Comparison of ENCODE assay signal across 10 cellular contexts in genomic region chr3:20060924-20061323, GRCh38. TPM values are rescaled to one million over a fixed set of nuclear protein-coding genes. Genes with fewer than 3 reads are reported as not detected.
DNase-seq lines count a peak whose midpoint lies in the region; ATAC-seq, FAIRE-seq and TF ChIP-seq lines count a peak whose summit lies in the region.
"Had no signal": no experiment of that assay in that cellular context is flagged by ENCODE, and none has a peak within 500 bp of the region (broad histone marks: within the 10 kb centered on the region; RNA-seq: fewer than 3 reads in every experiment).

No MANE protein-coding gene starts in this region.

- peak; percentile 92 for FAIRE-seq in GM18507 (lab: Jason Lieb, UNC)

- no TSS peak for BruUV-seq in PC-9 (replicated peaks; lab: Mats Ljungman, UMichigan)

- peak overlapping the region; percentile 9; the same call in 1 of the 2 replicates for H3K4me2 ChIP-seq in PC-9

- no peak overlapping the region for H3K27ac ChIP-seq in PC-9
- H3K27ac ChIP-seq in heart left ventricle = peak overlapping the region in 6 of 12 donors; percentile 12 to 90 (median 34)
- H3K27ac ChIP-seq in aorta (ENCODE audit: low read depth in 1 of 2, low read length in 2 of 2) = no peak overlapping the region

- peaks cover 4% of the 10 kb centered on the region; the same call in 1 of the 2 replicates for H3K9me2 ChIP-seq in PC-9 (ENCODE audit: insufficient read depth)

- intact Hi-C loops in PC-9 (cut with micrococcal nuclease; ENCODE audit: unreplicated experiment) = no loop called here
- intact Hi-C loops in heart left ventricle (cut with DNase I) = no loop called here
- intact Hi-C loops in aorta (cut with DNase I) = no loop called here

- H3K27me3 ChIP-seq in PC-9 (ENCODE audit: insufficient read depth, low read depth) = no peaks in the 10 kb centered on the region
- no peaks in the 10 kb centered on the region for H3K27me3 ChIP-seq in heart left ventricle
- H3K27me3 ChIP-seq in aorta (ENCODE audit: control insufficient read depth in 1 of 2, insufficient read depth in 2 of 2, low read length in 1 of 2) = no peaks in the 10 kb centered on the region

- no peak overlapping the region for H2AFZ ChIP-seq in PC-9

- TF ChIP-seq CTCF in PC-9 (conservative IDR thresholded peaks at IDR 0.05) (no peak), heart left ventricle (IDR thresholded peaks at IDR 0.05) (no peak)

- H3K4me1 ChIP-seq in PC-9 (replicated peaks; ENCODE audit: insufficient read depth) = peaks cover 42% of the 10 kb centered on the region
- H3K4me1 ChIP-seq in heart left ventricle = peaks cover 14 to 74% (median 45%) of the 10 kb centered on the region in 12 donors
- peaks cover 3 to 4% of the 10 kb centered on the region in 2 donors for H3K4me1 ChIP-seq in aorta (ENCODE audit: control insufficient read depth in 1 of 2, insufficient read depth in 2 of 2, low read length in 2 of 2)

- peaks cover 30% of the 10 kb centered on the region for H3F3A ChIP-seq in PC-9 (ENCODE audit: insufficient read depth, low read depth)

- CTCF ChIA-PET in PC-9 (lab: Charles Lee) = no interaction called here

- no peaks in the 10 kb centered on the region for H3K79me2 ChIP-seq in PC-9 (ENCODE audit: low read depth)

- H3K36me3 ChIP-seq in PC-9 (ENCODE audit: low read depth) = no peaks in the 10 kb centered on the region
- H3K36me3 ChIP-seq in heart left ventricle = no peaks in the 10 kb centered on the region
- H3K36me3 ChIP-seq in aorta (ENCODE audit: control insufficient read depth in 1 of 2, insufficient read depth in 2 of 2, low read length in 1 of 2) = no peaks in the 10 kb centered on the region

- no peak for TF ChIP-seq POLR2A in heart left ventricle (IDR thresholded peaks at IDR 0.05)

- ATAC-seq in HG02642 (IDR thresholded peaks at IDR 0.05; ENCODE audit: poor library complexity, unreplicated experiment) = peak; percentile 74
- peak in 3 of 4 donors; percentile 23 to 56 (median 38) for ATAC-seq in heart left ventricle
- ATAC-seq in aorta (ENCODE audit: low FRiP score) = peak; percentile 79

- H3K9me3 ChIP-seq in PC-9 (ENCODE audit: insufficient read depth, low read depth) = no peaks in the 10 kb centered on the region
- no peaks in the 10 kb centered on the region for H3K9me3 ChIP-seq in heart left ventricle
- no peaks in the 10 kb centered on the region for H3K9me3 ChIP-seq in aorta (ENCODE audit: control insufficient read depth, low read length)

- WGBS in heart left ventricle, 4 donors = 33 to 51% (median 43%) methylated on average over 1 of the region's 1 CpG
- WGBS in aorta, 2 donors = 7 to 20% methylated on average over 1 of the region's 1 CpG

- H3K4me3 ChIP-seq in PC-9 (no peak overlapping the region), heart left ventricle (peak overlapping the region in 4 of 12 donors; percentile 5 to 36 (median 24)), aorta (ENCODE audit: low read length in 2 of 2) (no peak overlapping the region)

- no peaks in the 10 kb centered on the region for H4K20me1 ChIP-seq in PC-9 (ENCODE audit: insufficient read depth)

- POLR2A ChIA-PET in PC-9 (lab: Charles Lee; ENCODE audit: unreplicated experiment) = no interaction called here

- no peak for DNase-seq in GM18507 (ENCODE audit: extremely low spot score, insufficient read length, low read depth)
- DNase-seq in PC-9 = no peak
- DNase-seq in heart left ventricle = no peak
- DNase-seq in aorta = no peak
- no peak for DNase-seq in islet precursor cell
- DNase-seq in GOT3 (lab: John Stamatoyannopoulos, UW) = no peak
- DNase-seq in mesenteric fat pad (ENCODE audit: low spot score) = no peak

RNA-seq across cellular contexts. Expression of gene KAT2B, which starts 20.7 kb away (rescaled TPM):
- total RNA-seq in PC-9 (2021) (2.5 and 3.2 TPM in 2 replicates), heart left ventricle (10 to 100 TPM; 45.9 to 82.8 (median 70.2) TPM), aorta (10 to 100 TPM; 44.1 to 54.2 TPM), mesenteric fat pad (35.2 TPM)
- polyA plus RNA-seq in heart left ventricle (10 to 100 TPM; 19.4 to 26.2 TPM), aorta (10 to 100 TPM; 20.6 to 27.4 TPM)

RNA-seq across cellular contexts. Expression of gene PP2D1, which starts 48.9 kb away (rescaled TPM):
- total RNA-seq in PC-9 (2021) (not detected in 2 replicates), heart left ventricle (not detected), aorta (not detected), mesenteric fat pad (not detected)
- polyA plus RNA-seq in heart left ventricle (not detected), aorta (not detected)
- polyA plus RNA-seq: esophagus, thymus had no signal
